30 cellular contexts compared by ENCODE assay signal in the genomic region with DNA sequence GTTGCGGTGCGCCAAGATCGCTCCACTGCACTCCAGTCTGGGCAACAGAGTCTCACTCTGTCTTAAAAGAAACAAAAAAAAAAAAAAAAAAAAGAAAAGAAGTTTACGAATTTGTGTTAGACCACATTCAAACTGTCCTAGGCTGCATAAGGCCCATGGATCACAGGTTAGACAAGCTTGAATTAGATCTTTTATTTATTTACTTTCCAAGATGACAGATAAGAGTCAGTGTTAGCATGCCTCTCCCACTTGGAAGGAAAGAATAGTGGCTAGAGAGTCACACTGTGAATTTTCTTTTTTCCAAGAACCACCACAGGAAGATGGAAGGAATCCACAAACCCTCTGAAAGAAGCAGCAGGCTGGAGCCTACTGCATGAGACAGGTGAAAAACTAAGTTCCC.
"Had no signal": no experiment of that assay in that cellular context is flagged by ENCODE, and none has a peak within 500 bp of the region (broad histone marks: within the 10 kb centered on the region; RNA-seq: fewer than 3 reads in every experiment).

No MANE protein-coding gene starts in this region.

- DNase-seq: activated B cell treated with CpG ODN at 0.5 μM for 24 hours; activated CD4-positive, alpha-beta T cell treated with anti-CD3 and anti-CD28 coated beads for 48 hours; activated CD4-positive, alpha-beta T cell treated with anti-CD3 and anti-CD28 coated beads, Interleukin-2, amount 50 U/mL, for 1 hour; activated CD4-positive, alpha-beta T cell treated with anti-CD3 and anti-CD28 coated beads, Interleukin-2, amount 50 U/mL, for 48 hours; activated CD8-positive, alpha-beta memory T cell treated with anti-CD3 and anti-CD28 coated beads for 24 hours; activated CD8-positive, alpha-beta T cell treated with anti-CD3 and anti-CD28 coated beads for 36 hours; activated effector memory CD4-positive, alpha-beta T cell treated with anti-CD3 and anti-CD28 coated beads, Interleukin-2, amount 50 U/mL, for 16 hours; activated naive CD4-positive, alpha-beta T cell treated with anti-CD3 and anti-CD28 coated beads for 36 hours; activated naive CD8-positive, alpha-beta T cell treated with anti-CD3 and anti-CD28 coated beads for 36 hours; activated naive CD8-positive, alpha-beta T cell treated with anti-CD3 and anti-CD28 coated beads, Interleukin-2, amount 50 U/mL, for 24 hours; activated T-cell treated with anti-CD3 and anti-CD28 coated beads, Interleukin-2, amount 50 U/mL, for 1 hour; activated T-cell treated with anti-CD3 and anti-CD28 coated beads, Interleukin-2, amount 50 U/mL, for 48 hours; adrenal gland; amygdala; aorta; body of pancreas; caudate nucleus; cortex of kidney; dermis blood vessel endothelial cell; effector CD4-positive, alpha-beta T cell; effector memory CD8-positive, alpha-beta T cell; esophagus squamous epithelium; foreskin melanocyte; T-helper 2 cell had no signal

- FAIRE-seq: colon, endometrium, endothelial cell of umbilical vein had no signal

- H3K36me3 ChIP-seq: adrenal gland had no signal

- H3K4me1 ChIP-seq: adrenal gland, body of pancreas, esophagus squamous epithelium, gastroesophageal sphincter had no signal

- H3K9me3 ChIP-seq: adrenal gland, body of pancreas had no signal

- ATAC-seq: activated CD4-positive, CD25-positive, alpha-beta regulatory T cell treated with anti-CD3 and anti-CD28 coated beads, Interleukin-2, amount 50 U/mL, for 24 hours; activated CD8-positive, alpha-beta T cell treated with anti-CD3 and anti-CD28 coated beads for 36 hours; activated naive CD8-positive, alpha-beta T cell treated with anti-CD3 and anti-CD28 coated beads, Interleukin-2, amount 50 U/mL, for 24 hours; body of pancreas; effector memory CD8-positive, alpha-beta T cell; gastroesophageal sphincter had no signal

- H3K27me3 ChIP-seq: adrenal gland, body of pancreas, esophagus squamous epithelium, gastroesophageal sphincter had no signal

- H3K27ac ChIP-seq: adrenal gland, body of pancreas, epithelial cell of prostate, esophagus squamous epithelium, gastroesophageal sphincter had no signal

- H3K4me3 ChIP-seq: adrenal gland, body of pancreas, esophagus squamous epithelium, gastroesophageal sphincter had no signal
